30 cellular contexts compared by ENCODE assay signal in genomic region chr5:154346427-154346826, GRCh38.
"Had no signal": no experiment of that assay in that cellular context is flagged by ENCODE, and none has a peak within 500 bp of the region (broad histone marks: within the 10 kb centered on the region; RNA-seq: fewer than 3 reads in every experiment).

No MANE protein-coding gene starts in this region.

- H3K27ac Mint-ChIP-seq: activated CD4-positive, alpha-beta memory T cell treated with anti-CD3 and anti-CD28 coated beads for 36 hours; activated CD4-positive, alpha-beta T cell treated with anti-CD3 and anti-CD28 coated beads for 36 hours; activated CD4-positive, alpha-beta T cell treated with anti-CD3 and anti-CD28 coated beads, Interleukin-2, amount 10 ng/mL, durations not matched to agents 24 days and 14 days; activated CD8-positive, alpha-beta memory T cell treated with anti-CD3 and anti-CD28 coated beads, Interleukin-2, amount 10 ng/mL, durations not matched to agents 7 days and 5 days; activated CD8-positive, alpha-beta T cell treated with anti-CD3 and anti-CD28 coated beads, Interleukin-2, amount 10 ng/mL, durations not matched to agents 7 days and 5 days; activated naive CD4-positive, alpha-beta T cell treated with anti-CD3 and anti-CD28 coated beads for 36 hours; activated naive CD4-positive, alpha-beta T cell treated with anti-CD3 and anti-CD28 coated beads, Interleukin-2, amount 50 U/mL, for 24 hours; activated naive CD8-positive, alpha-beta T cell treated with anti-CD3 and anti-CD28 coated beads for 36 hours; activated naive CD8-positive, alpha-beta T cell treated with anti-CD3 and anti-CD28 coated beads, Interleukin-2, amount 50 U/mL, for 24 hours; activated T-helper 1 cell treated with anti-CD3 and anti-CD28 coated beads, Interleukin-12 subunit alpha, Interleukin-12 subunit beta, Interleukin-2, Interleukin-4 antibody, amounts not matched to agents 30 ng/mL and 10 ng/mL and 1 ng/mL, durations not matched to agents 14 hours and 24 hours and 36 hours; activated T-helper 2 cell treated with anti-CD3 and anti-CD28 coated beads, Interferon-gamma antibody, Interleukin-2, Interleukin-4, amounts not matched to agents 10 μg/mL and 5 μg/mL and 100 μg/mL, durations not matched to agents 14 hours and 24 hours and 36 hours had no signal

- H3K36me3 ChIP-seq: adrenal gland, colonic mucosa, esophagus squamous epithelium had no signal

- H3K4me3 Mint-ChIP-seq: activated CD4-positive, alpha-beta memory T cell treated with anti-CD3 and anti-CD28 coated beads for 36 hours; activated CD4-positive, alpha-beta T cell treated with anti-CD3 and anti-CD28 coated beads for 36 hours; activated CD4-positive, alpha-beta T cell treated with anti-CD3 and anti-CD28 coated beads, Interleukin-2, amount 10 ng/mL, durations not matched to agents 24 days and 14 days; activated CD8-positive, alpha-beta memory T cell treated with anti-CD3 and anti-CD28 coated beads, Interleukin-2, amount 10 ng/mL, durations not matched to agents 7 days and 5 days; activated CD8-positive, alpha-beta T cell treated with anti-CD3 and anti-CD28 coated beads, Interleukin-2, amount 10 ng/mL, durations not matched to agents 7 days and 5 days; activated naive CD4-positive, alpha-beta T cell treated with anti-CD3 and anti-CD28 coated beads for 36 hours; activated naive CD4-positive, alpha-beta T cell treated with anti-CD3 and anti-CD28 coated beads, Interleukin-2, amount 50 U/mL, for 24 hours; activated naive CD8-positive, alpha-beta T cell treated with anti-CD3 and anti-CD28 coated beads for 36 hours; activated naive CD8-positive, alpha-beta T cell treated with anti-CD3 and anti-CD28 coated beads, Interleukin-2, amount 50 U/mL, for 24 hours; activated T-helper 1 cell treated with anti-CD3 and anti-CD28 coated beads, Interleukin-12 subunit alpha, Interleukin-12 subunit beta, Interleukin-2, Interleukin-4 antibody, amounts not matched to agents 30 ng/mL and 10 ng/mL and 1 ng/mL, durations not matched to agents 14 hours and 24 hours and 36 hours had no signal

- H3K4me1 Mint-ChIP-seq: activated naive CD4-positive, alpha-beta T cell treated with anti-CD3 and anti-CD28 coated beads, Interleukin-2, amount 50 U/mL, for 24 hours had no signal

- H3K4me1 ChIP-seq: adrenal gland, body of pancreas, colonic mucosa, esophagus squamous epithelium had no signal

- H3K4me3 ChIP-seq: adrenal gland, body of pancreas, colonic mucosa, esophagus squamous epithelium had no signal

- H3K9me3 Mint-ChIP-seq: activated CD4-positive, alpha-beta memory T cell treated with anti-CD3 and anti-CD28 coated beads for 36 hours; activated CD4-positive, alpha-beta T cell treated with anti-CD3 and anti-CD28 coated beads, Interleukin-2, amount 10 ng/mL, durations not matched to agents 24 days and 14 days; activated naive CD4-positive, alpha-beta T cell treated with anti-CD3 and anti-CD28 coated beads for 36 hours; activated naive CD4-positive, alpha-beta T cell treated with anti-CD3 and anti-CD28 coated beads, Interleukin-2, amount 50 U/mL, for 24 hours; activated naive CD8-positive, alpha-beta T cell treated with anti-CD3 and anti-CD28 coated beads for 36 hours; activated naive CD8-positive, alpha-beta T cell treated with anti-CD3 and anti-CD28 coated beads, Interleukin-2, amount 50 U/mL, for 24 hours; activated T-helper 1 cell treated with anti-CD3 and anti-CD28 coated beads, Interleukin-12 subunit alpha, Interleukin-12 subunit beta, Interleukin-2, Interleukin-4 antibody, amounts not matched to agents 30 ng/mL and 10 ng/mL and 1 ng/mL, durations not matched to agents 14 hours and 24 hours and 36 hours; activated T-helper 2 cell treated with anti-CD3 and anti-CD28 coated beads, Interferon-gamma antibody, Interleukin-2, Interleukin-4, amounts not matched to agents 10 μg/mL and 5 μg/mL and 100 μg/mL, durations not matched to agents 14 hours and 24 hours and 36 hours had no signal

- H3K27me3 ChIP-seq: adrenal gland, body of pancreas, colonic mucosa, esophagus squamous epithelium had no signal

- DNase-seq: activated CD4-positive, alpha-beta memory T cell treated with anti-CD3 and anti-CD28 coated beads for 36 hours; activated CD4-positive, alpha-beta T cell treated with anti-CD3 and anti-CD28 coated beads for 36 hours; activated CD4-positive, alpha-beta T cell treated with anti-CD3 and anti-CD28 coated beads, Interleukin-2, amount 10 ng/mL, durations not matched to agents 24 days and 14 days; activated CD4-positive, CD25-positive, alpha-beta regulatory T cell; activated CD4-positive, CD25-positive, alpha-beta regulatory T cell treated with anti-CD3 and anti-CD28 coated beads, Interleukin-2, amount 50 U/mL, for 72 hours; activated CD8-positive, alpha-beta memory T cell treated with anti-CD3 and anti-CD28 coated beads, Interleukin-2, amount 10 ng/mL, durations not matched to agents 7 days and 5 days; activated CD8-positive, alpha-beta memory T cell treated with anti-CD3 and anti-CD28 coated beads, Interleukin-2, amount 50 U/mL, for 4 hours; activated CD8-positive, alpha-beta T cell treated with anti-CD3 and anti-CD28 coated beads, Interleukin-2, amount 10 ng/mL, durations not matched to agents 7 days and 5 days; activated effector memory CD4-positive, alpha-beta T cell treated with anti-CD3 and anti-CD28 coated beads, Interleukin-2, amount 50 U/mL, for 16 hours; activated naive CD4-positive, alpha-beta T cell treated with anti-CD3 and anti-CD28 coated beads for 36 hours; activated naive CD8-positive, alpha-beta T cell treated with anti-CD3 and anti-CD28 coated beads for 36 hours; activated naive CD8-positive, alpha-beta T cell treated with anti-CD3 and anti-CD28 coated beads, Interleukin-2, amount 50 U/mL, for 24 hours; activated T-cell treated with anti-CD3 and anti-CD28 coated beads, Interleukin-2, amount 50 U/mL, for 1 hour; activated T-cell treated with anti-CD3 and anti-CD28 coated beads, Interleukin-2, amount 50 U/mL, for 48 hours; adrenal gland; amygdala; aorta; body of pancreas; caudate nucleus; colonic mucosa; effector CD8-positive, alpha-beta T cell; esophagus squamous epithelium; foreskin fibroblast; glutamatergic neuron; T-helper 1 cell; T-helper 2 cell had no signal

- ATAC-seq: activated CD4-positive, alpha-beta T cell treated with anti-CD3 and anti-CD28 coated beads for 36 hours; activated CD8-positive, alpha-beta memory T cell treated with anti-CD3 and anti-CD28 coated beads, Interleukin-2, amount 10 ng/mL, durations not matched to agents 7 days and 5 days; activated CD8-positive, alpha-beta T cell treated with anti-CD3 and anti-CD28 coated beads, Interleukin-2, amount 10 ng/mL, durations not matched to agents 7 days and 5 days; activated naive CD8-positive, alpha-beta T cell treated with anti-CD3 and anti-CD28 coated beads, Interleukin-2, amount 50 U/mL, for 24 hours; body of pancreas had no signal

- H3K27me3 Mint-ChIP-seq: activated CD4-positive, alpha-beta memory T cell treated with anti-CD3 and anti-CD28 coated beads for 36 hours; activated CD4-positive, alpha-beta T cell treated with anti-CD3 and anti-CD28 coated beads for 36 hours; activated CD4-positive, alpha-beta T cell treated with anti-CD3 and anti-CD28 coated beads, Interleukin-2, amount 10 ng/mL, durations not matched to agents 24 days and 14 days; activated CD8-positive, alpha-beta memory T cell treated with anti-CD3 and anti-CD28 coated beads, Interleukin-2, amount 10 ng/mL, durations not matched to agents 7 days and 5 days; activated naive CD4-positive, alpha-beta T cell treated with anti-CD3 and anti-CD28 coated beads, Interleukin-2, amount 50 U/mL, for 24 hours; activated naive CD8-positive, alpha-beta T cell treated with anti-CD3 and anti-CD28 coated beads for 36 hours; activated naive CD8-positive, alpha-beta T cell treated with anti-CD3 and anti-CD28 coated beads, Interleukin-2, amount 50 U/mL, for 24 hours had no signal

- H3K27ac ChIP-seq: adrenal gland, body of pancreas, colonic mucosa, epithelial cell of prostate, esophagus squamous epithelium had no signal

- H3K36me3 Mint-ChIP-seq: activated CD8-positive, alpha-beta memory T cell treated with anti-CD3 and anti-CD28 coated beads, Interleukin-2, amount 10 ng/mL, durations not matched to agents 7 days and 5 days; activated naive CD4-positive, alpha-beta T cell treated with anti-CD3 and anti-CD28 coated beads, Interleukin-2, amount 50 U/mL, for 24 hours; activated naive CD8-positive, alpha-beta T cell treated with anti-CD3 and anti-CD28 coated beads for 36 hours had no signal

- H3K9me3 ChIP-seq: adrenal gland, body of pancreas, colonic mucosa, esophagus squamous epithelium had no signal
